ENCODE assay signal across 8 cellular contexts in genomic region chr10:30534465-30535144, GRCh38.
DNase-seq lines count a peak whose midpoint lies in the region; ATAC-seq, FAIRE-seq and TF ChIP-seq lines count a peak whose summit lies in the region.

No MANE protein-coding gene starts in this region.

- ATAC-seq in HG03025 (IDR thresholded peaks at IDR 0.05; ENCODE audit: low FRiP score, unreplicated experiment) = no peak

- TF ChIP-seq CTCF in WERI-Rb-1 (IDR thresholded peaks at IDR 0.05; ENCODE audit: low read depth, low read length) = peak; percentile 70

- no peak overlapping the region for H3K4me3 ChIP-seq in WERI-Rb-1 (ENCODE audit: low read depth, low read length)

- TF ChIP-seq POLR2A in GM12891 (IDR thresholded peaks at IDR 0.05; ENCODE audit: low read depth, low read length) = no peak

- H3K27me3 ChIP-seq in WERI-Rb-1 (ENCODE audit: insufficient read depth, low read depth, severe bottlenecking) = no peaks in the 10 kb centered on the region

- no peaks in the 10 kb centered on the region for H3K36me3 ChIP-seq in WERI-Rb-1

- in situ Hi-C loops in T47D (cut with HindIII; ENCODE audit: low pct_unique_long_range_greater_than_20kb, low sequenced_read_pairs) = no loop called here

- FAIRE-seq in A204.1 (lab: Jason Lieb, UNC) = peak; percentile 6
- FAIRE-seq in GM12891 (lab: Jason Lieb, UNC) = peak; percentile 96
- FAIRE-seq in islet of Langerhans (lab: Jason Lieb, UNC) = peak; percentile 96

- no peak for DNase-seq in GM12891 (ENCODE audit: insufficient read length, low spot score)
- DNase-seq in NCI-H1092 treated with DMSO at 0.1 percent for 48 hours (lab: John Stamatoyannopoulos, UW) = peak; percentile 36
- peak; percentile 46 for DNase-seq in WERI-Rb-1
- peak; percentile 36 to 74 for DNase-seq in T47D (ENCODE audit: low read depth in 1 of 2, low spot score in 1 of 2)
- DNase-seq in stimulated activated CD4-positive, alpha-beta T cell treated with anti-CD3 and anti-CD28 coated beads, Interleukin-1b, Interleukin-23, amount 100 ng/mL, for 1 hour (ENCODE audit: low read depth in 2 of 2) = peak; percentile 39 to 45

- no peak overlapping the region for H3K27ac ChIP-seq in WERI-Rb-1

- no peaks in the 10 kb centered on the region for H3K9me3 ChIP-seq in WERI-Rb-1 (ENCODE audit: severe bottlenecking)

TF ChIP-seq in GM12891, 5 proteins besides CTCF, POLR2A, EP300 and RAD21:
- TF ChIP-seq SPI1 (IDR thresholded peaks at IDR 0.05; ENCODE audit: low read depth, low read length) = no peak
